Comparison of ENCODE assay signal across 10 cellular contexts in genomic region chr18:31230495-31230894, GRCh38.
DNase-seq lines count a peak whose midpoint lies in the region; ATAC-seq and TF ChIP-seq lines count a peak whose summit lies in the region.
"Had no signal": no experiment of that assay in that cellular context is flagged by ENCODE, and none has a peak within 500 bp of the region (broad histone marks: within the 10 kb centered on the region; RNA-seq: fewer than 3 reads in every experiment).

No MANE protein-coding gene starts in this region.

- no peak for TF ChIP-seq POLR2A in right lobe of liver (IDR thresholded peaks at IDR 0.05)

- peaks cover 0 to 50% (median 13%) of the 10 kb centered on the region in 4 donors for H3K4me1 ChIP-seq in right lobe of liver

- H3K4me1 Mint-ChIP-seq in activated T-cell treated with anti-CD3 and anti-CD28 coated beads, Interleukin-2, amount 50 U/mL, for 4 hours (ENCODE audit: low read depth) = no peaks in the 10 kb centered on the region

- H3K4me3 Mint-ChIP-seq in activated T-cell treated with anti-CD3 and anti-CD28 coated beads, Interleukin-2, amount 50 U/mL, for 4 hours = no peak overlapping the region

- H3K9me3 ChIP-seq in right lobe of liver = no peaks in the 10 kb centered on the region

- ATAC-seq in GM18858 (IDR thresholded peaks at IDR 0.05; ENCODE audit: unreplicated experiment) = peak; percentile 87
- ATAC-seq in HG02678 (IDR thresholded peaks at IDR 0.05; ENCODE audit: unreplicated experiment) = peak; percentile 69
- ATAC-seq in right lobe of liver = peak in 1 of 4 donors; percentile 55
- ATAC-seq in activated T-cell treated with anti-CD3 and anti-CD28 coated beads, Interleukin-2, amount 50 U/mL, for 4 hours = no peak

- H3K27ac ChIP-seq in right lobe of liver = peak overlapping the region in 2 of 3 donors; percentile 17 to 82

- no peaks in the 10 kb centered on the region for H3K36me3 Mint-ChIP-seq in activated T-cell treated with anti-CD3 and anti-CD28 coated beads, Interleukin-2, amount 50 U/mL, for 4 hours (ENCODE audit: insufficient read depth)

- H3K27me3 Mint-ChIP-seq in activated T-cell treated with anti-CD3 and anti-CD28 coated beads, Interleukin-2, amount 50 U/mL, for 4 hours (ENCODE audit: low read depth) = no peaks in the 10 kb centered on the region

- DNase-seq in M059J (ENCODE audit: low read depth) (peak; percentile 2), right lobe of liver (no peak), NCI-H2196 (lab: John Stamatoyannopoulos, UW; ENCODE audit: unreplicated experiment) (no peak), RKO (ENCODE audit: low spot score) (no peak)
- DNase-seq in activated T-cell treated with anti-CD3 and anti-CD28 coated beads, Interleukin-2, amount 50 U/mL, for 4 hours = no peak
- no peak for DNase-seq in activated effector memory CD4-positive, alpha-beta T cell treated with Interleukin-2 at 50 U/mL for 16 hours
- DNase-seq: GF-D8; stimulated activated CD4-positive, alpha-beta T cell treated with anti-CD3 and anti-CD28 coated beads, Interleukin-12 subunit alpha, Interleukin-12 subunit beta, amount 100 ng/mL, for 4 hours had no signal

- H3K9me3 Mint-ChIP-seq in activated T-cell treated with anti-CD3 and anti-CD28 coated beads, Interleukin-2, amount 50 U/mL, for 4 hours = peaks cover 20% of the 10 kb centered on the region

- H3K27me3 ChIP-seq in right lobe of liver = no peaks in the 10 kb centered on the region

- TF ChIP-seq CTCF in right lobe of liver (IDR thresholded peaks at IDR 0.05) = no peak

- H3K4me3 ChIP-seq in right lobe of liver = no peak overlapping the region

- intact Hi-C loops in right lobe of liver (cut with DNase I) = no loop called here

- WGBS in right lobe of liver (ENCODE audit: insufficient coverage, low coverage, low lambda C conversion rate, missing lambda C conversion rate) = 21% methylated on average over 3 of the region's 3 CpGs

- H3K36me3 ChIP-seq in right lobe of liver = no peaks in the 10 kb centered on the region

Comparison
In these comparisons a context has a peak if more than half of its experiments do, and no peak if none do; other contexts are left out.
1. ATAC-seq: peak in GM18858 (single experiment) and HG02678 (single experiment); none in activated T-cell treated with anti-CD3 and anti-CD28 coated beads, Interleukin-2, amount 50 U/mL, for 4 hours (0 of 2).